ENCODE assay signal across 1 cellular context in genomic region chr11:1567721-1568100, GRCh38.
TF ChIP-seq lines count a peak whose summit lies in the region.

No MANE protein-coding gene starts in this region.

TF ChIP-seq in K562, 482 proteins besides CTCF, POLR2A, EP300 and RAD21:
- 0 out of 2 replicates have a peak, but pooled peaks have one; percentile 17 for TF ChIP-seq RBFOX2 (IDR thresholded peaks at IDR 0.05; ENCODE audit: low read depth, low read length)
- no peak for TF ChIP-seq SMAD4 (CRISPR knock-in tag; conservative IDR thresholded peaks at IDR 0.05)
- TF ChIP-seq POLR2H (tag; IDR thresholded peaks at IDR 0.05; ENCODE audit: low read depth): no peak
- 0 out of 2 replicates have a peak, but pooled peaks have one; percentile 24 for TF ChIP-seq SP1 (CRISPR knock-in tag; IDR thresholded peaks at IDR 0.05)
- no peak for TF ChIP-seq RBM39 (optimal IDR thresholded peaks at IDR 0.05; ENCODE audit: low read depth, low read length)
- TF ChIP-seq ZBTB7A (IDR thresholded peaks at IDR 0.05; ENCODE audit: borderline replicate concordance, control insufficient read depth, low read depth, low read length): 0 out of 2 replicates have a peak, but pooled peaks have one; percentile 15
- TF ChIP-seq PCBP1 (IDR thresholded peaks at IDR 0.05; ENCODE audit: low read depth, low read length, poor library complexity, severe bottlenecking): no peak
- TF ChIP-seq POLR3A (IDR thresholded peaks at IDR 0.05; ENCODE audit: borderline replicate concordance, extremely low read depth, insufficient read depth, insufficient read length): no peak
